In the genomic region with DNA sequence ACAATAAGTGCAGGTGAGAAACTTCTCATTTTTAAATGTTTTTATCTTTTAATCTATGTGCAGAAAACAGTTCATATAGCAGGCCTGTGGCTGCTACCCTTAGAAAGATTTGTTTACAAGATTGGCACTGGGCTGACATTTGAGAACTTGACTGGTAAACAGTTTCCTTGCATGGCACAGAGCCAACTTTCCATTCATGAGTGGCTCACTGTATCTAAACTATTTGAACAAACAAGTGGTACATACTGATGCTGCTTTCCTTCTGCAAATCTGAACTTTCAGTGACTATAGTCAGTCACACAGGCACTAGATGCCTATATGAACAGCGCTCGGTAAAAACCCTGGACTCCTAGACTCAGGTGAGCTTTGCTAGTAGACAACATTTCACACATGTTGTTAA, we compare ENCODE assay signal across 11 cellular contexts. TPM values are rescaled to one million over a fixed set of nuclear protein-coding genes. Genes with fewer than 3 reads are reported as not detected.
DNase-seq lines count a peak whose midpoint lies in the region; ATAC-seq and TF ChIP-seq lines count a peak whose summit lies in the region.
"Had no signal": no experiment of that assay in that cellular context is flagged by ENCODE, and none has a peak within 500 bp of the region (broad histone marks: within the 10 kb centered on the region; RNA-seq: fewer than 3 reads in every experiment).

No MANE protein-coding gene starts in this region.

- no peaks in the 10 kb centered on the region for H4K20me1 ChIP-seq in hepatocyte (ENCODE audit: insufficient read depth, poor library complexity, severe bottlenecking)

- peak; percentile 57 for ATAC-seq in GM18909 (IDR thresholded peaks at IDR 0.05; ENCODE audit: poor library complexity, unreplicated experiment)
- ATAC-seq in HG03460 (IDR thresholded peaks at IDR 0.05; ENCODE audit: unreplicated experiment), result no peak
- ATAC-seq: foreskin keratinocyte had no signal

- no peaks in the 10 kb centered on the region for H3K36me3 ChIP-seq in CD4-positive, alpha-beta memory T cell (ENCODE audit: insufficient read depth, low read length)
- H3K36me3 ChIP-seq in hepatocyte (replicated peaks; ENCODE audit: insufficient read depth, low read depth), result no peaks in the 10 kb centered on the region

- no peaks in the 10 kb centered on the region for H3K9me3 ChIP-seq in CD4-positive, alpha-beta memory T cell (ENCODE audit: control insufficient read depth in 1 of 2, low read length in 2 of 2)
- H3K9me3 ChIP-seq in hepatocyte (ENCODE audit: low read depth), result no peaks in the 10 kb centered on the region

- intact Hi-C loops in CD4-positive, alpha-beta memory T cell (cut with micrococcal nuclease), result loop anchor here (5.0 kb wide), 1 partner anchor 33 kb away; a partner anchor contains a TSS
- intact Hi-C loops in posterior vena cava (cut with DNase I), result loop anchor here (10.0 kb wide), 2 partner anchors 350 to 400 kb away; no protein-coding TSS in a partner anchor

- peaks cover 37 to 65% (median 51%) of the 10 kb centered on the region in 4 donors for H3K4me1 Mint-ChIP-seq in CD4-positive, alpha-beta memory T cell
- H3K4me1 Mint-ChIP-seq: neural crest cell had no signal

- peak; percentile 47 to 84 (median 54) for DNase-seq in CD4-positive, alpha-beta memory T cell
- DNase-seq in T follicular helper cell (ENCODE audit: low read depth) (peak; percentile 35), hepatocyte (ENCODE audit: low spot score) (peak; percentile 61), posterior vena cava (ENCODE audit: low spot score) (no peak), putamen (ENCODE audit: low spot score) (no peak), GF-D8 (lab: John Stamatoyannopoulos, UW) (no peak)
- DNase-seq: activated naive CD4-positive, alpha-beta T cell treated with anti-CD3 and anti-CD28 coated beads, Interleukin-2, amount 10 ng/mL, durations not matched to agents 7 days and 5 days; foreskin keratinocyte had no signal

- peak overlapping the region; percentile 1 for H3K27ac ChIP-seq in CD4-positive, alpha-beta memory T cell (ENCODE audit: low read depth, low read length)
- peak overlapping the region; percentile 60 for H3K27ac ChIP-seq in hepatocyte
- H3K27ac ChIP-seq: foreskin keratinocyte had no signal

- no peak overlapping the region for H2AFZ ChIP-seq in hepatocyte

- peaks cover 39% of the 10 kb centered on the region for H3K4me1 ChIP-seq in CD4-positive, alpha-beta memory T cell (ENCODE audit: insufficient read depth, low read length)
- H3K4me1 ChIP-seq in hepatocyte (ENCODE audit: insufficient read depth), result peaks cover 4% of the 10 kb centered on the region
- H3K4me1 ChIP-seq: foreskin keratinocyte had no signal

- no peak for TF ChIP-seq CTCF in hepatocyte (IDR thresholded peaks at IDR 0.05; ENCODE audit: poor library complexity)

- H3K9me3 Mint-ChIP-seq in CD4-positive, alpha-beta memory T cell, result no peaks in the 10 kb centered on the region
- H3K9me3 Mint-ChIP-seq: activated naive CD4-positive, alpha-beta T cell treated with anti-CD3 and anti-CD28 coated beads, Interleukin-2, amount 10 ng/mL, durations not matched to agents 7 days and 5 days; neural crest cell had no signal

- POLR2A ChIA-PET in CD4-positive, alpha-beta memory T cell (lab: Charles Lee; ENCODE audit: partially characterized antibody), result interaction anchor here (1.1 to 2.4 kb wide), 6 partner anchors 9 to 245 kb away, joined by 3 to 11 read pairs (median 4); partner anchors contain the start of gene CD200R1

- no peaks in the 10 kb centered on the region for H3K79me2 ChIP-seq in hepatocyte

- no peak overlapping the region for H3K4me3 ChIP-seq in CD4-positive, alpha-beta memory T cell (ENCODE audit: low read length in 2 of 2)
- H3K4me3 ChIP-seq in hepatocyte, result no peak overlapping the region

- no peaks in the 10 kb centered on the region for H3K27me3 ChIP-seq in CD4-positive, alpha-beta memory T cell (ENCODE audit: insufficient read depth, low read length)
- H3K27me3 ChIP-seq in hepatocyte, result no peaks in the 10 kb centered on the region
- H3K27me3 ChIP-seq: foreskin keratinocyte had no signal

- no peak overlapping the region for H3K4me2 ChIP-seq in hepatocyte

- WGBS in hepatocyte (ENCODE audit: low lambda C conversion rate, missing lambda C conversion rate), result 80% methylated on average over 2 of the region's 2 CpGs

- H3K9me2 ChIP-seq in hepatocyte (replicated peaks; ENCODE audit: insufficient read depth), result no peaks in the 10 kb centered on the region

- CTCF ChIA-PET in CD4-positive, alpha-beta memory T cell (lab: Charles Lee; ENCODE audit: partially characterized antibody), result interaction anchor here (1.0 to 8.7 kb wide), 6 partner anchors 10 to 341 kb away, joined by 3 to 161 read pairs (median 4); partner anchors contain the start of gene CD200R1

- peak overlapping the region; percentile 53 to 95 (median 77) for H3K27ac Mint-ChIP-seq in CD4-positive, alpha-beta memory T cell
- H3K27ac Mint-ChIP-seq: activated naive CD4-positive, alpha-beta T cell treated with anti-CD3 and anti-CD28 coated beads, Interleukin-2, amount 10 ng/mL, durations not matched to agents 7 days and 5 days had no signal

- no peaks in the 10 kb centered on the region for H3K27me3 Mint-ChIP-seq in CD4-positive, alpha-beta memory T cell
- H3K27me3 Mint-ChIP-seq: activated naive CD4-positive, alpha-beta T cell treated with anti-CD3 and anti-CD28 coated beads, Interleukin-2, amount 10 ng/mL, durations not matched to agents 7 days and 5 days had no signal

- H3K36me3 Mint-ChIP-seq in CD4-positive, alpha-beta memory T cell, result no peaks in the 10 kb centered on the region
- H3K36me3 Mint-ChIP-seq: activated naive CD4-positive, alpha-beta T cell treated with anti-CD3 and anti-CD28 coated beads, Interleukin-2, amount 10 ng/mL, durations not matched to agents 7 days and 5 days had no signal

- H3K4me3 Mint-ChIP-seq in CD4-positive, alpha-beta memory T cell, result peak overlapping the region in 4 of 8 donors; percentile 7 to 45 (median 32)
- H3K4me3 Mint-ChIP-seq: activated naive CD4-positive, alpha-beta T cell treated with anti-CD3 and anti-CD28 coated beads, Interleukin-2, amount 10 ng/mL, durations not matched to agents 7 days and 5 days; neural crest cell had no signal

RNA-seq across cellular contexts. Expression of gene GTPBP8, which starts 6.3 kb away (rescaled TPM):
- total RNA-seq in CD4-positive, alpha-beta memory T cell, result 10 to 100 TPM; 36.0 to 40.0 TPM
- 10 to 100 TPM; 17.2 to 27.3 TPM for polyA plus RNA-seq in CD4-positive, alpha-beta memory T cell
- 19.1 and 21.5 TPM in 2 replicates for total RNA-seq in hepatocyte
- 9.0 and 11.8 TPM in 2 replicates for polyA plus RNA-seq in hepatocyte
- 10 to 100 TPM; 11.1 to 15.0 TPM for total RNA-seq in posterior vena cava

RNA-seq across cellular contexts. Expression of gene CD200R1, which starts 9.6 kb away (rescaled TPM):
- 10 to 100 TPM; 29.2 to 30.1 TPM for total RNA-seq in CD4-positive, alpha-beta memory T cell
- polyA plus RNA-seq in CD4-positive, alpha-beta memory T cell, result 10 to 100 TPM; 22.6 to 27.6 TPM
- total RNA-seq in hepatocyte (0.20 and 0.93 TPM in 2 replicates), posterior vena cava (1 to 10 TPM; 1.3 to 2.2 TPM)
- 0.45 TPM in 1 of 2 replicates, not detected in the other for polyA plus RNA-seq in hepatocyte
- total RNA-seq: neural crest cell had no signal

Comparison
In these comparisons a context has a peak if more than half of its experiments do, and no peak if none do; other contexts are left out.
1. DNase-seq: peak in CD4-positive, alpha-beta memory T cell (5 of 5), T follicular helper cell (single experiment) and hepatocyte (single experiment); none in posterior vena cava (single experiment), putamen (single experiment) and GF-D8 (single experiment).
2. RNA of gene CD200R1, which starts 9.6 kb away (total RNA-seq): 29.2 to 30.1 TPM in CD4-positive, alpha-beta memory T cell; 1.3 to 2.2 TPM in posterior vena cava and 0.20 to 0.93 TPM in hepatocyte; every median in the first group is over 4 times any median in the second.